In genomic region chr6:34981951-34982350, GRCh38 we compare ENCODE assay signal across 20 cellular contexts.
DNase-seq lines count a peak whose midpoint lies in the region; ATAC-seq and TF ChIP-seq lines count a peak whose summit lies in the region.
"Had no signal": no experiment of that assay in that cellular context is flagged by ENCODE, and none has a peak within 500 bp of the region (broad histone marks: within the 10 kb centered on the region; RNA-seq: fewer than 3 reads in every experiment).

No MANE protein-coding gene starts in this region.

- DNase-seq in EH (ENCODE audit: low read depth) (peak; percentile 81), dorsolateral prefrontal cortex (no peak), renal cortical epithelial cell (ENCODE audit: low read depth) (peak; percentile 30), NCI-H1105 treated with DMSO at 0.1 percent for 48 hours (lab: John Stamatoyannopoulos, UW) (no peak)
- DNase-seq in NK-92 treated with Interleukin-12 subunit alpha and Interleukin-12 subunit beta, amount 100 ng/mL, for 24 hours (lab: John Stamatoyannopoulos, UW): no peak
- DNase-seq: activated gamma-delta T cell treated with Interleukin-2 at 50 U/mL for 16 hours, DMS79, glutamatergic neuron, naive B cell, NCI-H1092 treated with DMSO at 0.1 percent for 48 hours, NCI-H2107 had no signal

- peaks cover 31% of the 10 kb centered on the region for H3K4me1 ChIP-seq in OCI-LY3 (ENCODE audit: low read length)

- H3K36me3 ChIP-seq in OCI-LY3 (replicated peaks; ENCODE audit: low read depth, low read length): peaks cover 5% of the 10 kb centered on the region

- H3K4me3 ChIP-seq in OCI-LY3 (ENCODE audit: low read length): no peak overlapping the region
- H3K4me3 ChIP-seq in dorsolateral prefrontal cortex: peak overlapping the region in 2 of 59 donors; percentile 3 to 20
- H3K4me3 ChIP-seq: BLaER1, lung, SK-N-MC had no signal

- peak overlapping the region; percentile 58 for H3K4me2 ChIP-seq in OCI-LY3 (ENCODE audit: low read length)
- H3K4me2 ChIP-seq: BLaER1, KMS-11 had no signal

- no peaks in the 10 kb centered on the region for H3K27me3 ChIP-seq in OCI-LY3 (ENCODE audit: low read depth, low read length)
- H3K27me3 ChIP-seq in dorsolateral prefrontal cortex: no peaks in the 10 kb centered on the region
- H3K27me3 ChIP-seq: BLaER1 had no signal

- H3K9me3 ChIP-seq in OCI-LY3 (ENCODE audit: insufficient read depth, low read length): no peaks in the 10 kb centered on the region
- H3K9me3 ChIP-seq: BLaER1 had no signal

- no peaks in the 10 kb centered on the region for H3K79me2 ChIP-seq in OCI-LY3 (ENCODE audit: low read length)

- ATAC-seq in GM19463 (IDR thresholded peaks at IDR 0.05; ENCODE audit: unreplicated experiment): no peak
- ATAC-seq in HG02970 (IDR thresholded peaks at IDR 0.05; ENCODE audit: low FRiP score, unreplicated experiment): no peak

- TF ChIP-seq CTCF in OCI-LY3 (IDR thresholded peaks at IDR 0.05; ENCODE audit: low read depth, low read length) (no peak), dorsolateral prefrontal cortex (IDR thresholded peaks at IDR 0.05 in 54 of 56, conservative IDR thresholded peaks at IDR 0.05 in 2 of 56; ENCODE audit: low read depth in 1 of 56, partially characterized antibody in 56 of 56) (no peak)

- no peaks in the 10 kb centered on the region for H4K20me1 ChIP-seq in OCI-LY3 (ENCODE audit: insufficient read depth, low read length)
- H4K20me1 ChIP-seq: BLaER1 had no signal

- H3K27ac ChIP-seq in OCI-LY3 (ENCODE audit: low read length): no peak overlapping the region
- H3K27ac ChIP-seq in dorsolateral prefrontal cortex: peak overlapping the region in 52 of 59 donors; percentile 4 to 89 (median 70)
- H3K27ac ChIP-seq: BLaER1, epithelial cell of prostate, HL-60, KMS-11, SK-N-MC had no signal

- H2AFZ ChIP-seq in OCI-LY3 (ENCODE audit: low read depth, low read length): 0 out of 2 replicates have a peak overlapping the region, but pooled peaks have one; percentile 46

- intact Hi-C loops in dorsolateral prefrontal cortex (cut with DNase I): loop anchor here (5.0 to 10.0 kb wide), 3 partner anchors 63 to 187 kb away; partner anchors contain the start of genes ANKS1A (in 1 of the 2), BLTP3A (in 1 of the 2) and TAF11 (in 1 of the 2)

- no peak overlapping the region for H3K9ac ChIP-seq in OCI-LY3 (ENCODE audit: low read length)
- H3K9ac ChIP-seq: BLaER1, KMS-11 had no signal

Comparison
In these comparisons a context has a peak if more than half of its experiments do, and no peak if none do; other contexts are left out.
1. DNase-seq: peak in EH (single experiment) and renal cortical epithelial cell (single experiment); none in dorsolateral prefrontal cortex (0 of 10), NCI-H1105 treated with DMSO at 0.1 percent for 48 hours (single experiment) and NK-92 treated with Interleukin-12 subunit alpha and Interleukin-12 subunit beta, amount 100 ng/mL, for 24 hours (single experiment).